Comparison of ENCODE assay signal across 18 cellular contexts in the genomic region with DNA sequence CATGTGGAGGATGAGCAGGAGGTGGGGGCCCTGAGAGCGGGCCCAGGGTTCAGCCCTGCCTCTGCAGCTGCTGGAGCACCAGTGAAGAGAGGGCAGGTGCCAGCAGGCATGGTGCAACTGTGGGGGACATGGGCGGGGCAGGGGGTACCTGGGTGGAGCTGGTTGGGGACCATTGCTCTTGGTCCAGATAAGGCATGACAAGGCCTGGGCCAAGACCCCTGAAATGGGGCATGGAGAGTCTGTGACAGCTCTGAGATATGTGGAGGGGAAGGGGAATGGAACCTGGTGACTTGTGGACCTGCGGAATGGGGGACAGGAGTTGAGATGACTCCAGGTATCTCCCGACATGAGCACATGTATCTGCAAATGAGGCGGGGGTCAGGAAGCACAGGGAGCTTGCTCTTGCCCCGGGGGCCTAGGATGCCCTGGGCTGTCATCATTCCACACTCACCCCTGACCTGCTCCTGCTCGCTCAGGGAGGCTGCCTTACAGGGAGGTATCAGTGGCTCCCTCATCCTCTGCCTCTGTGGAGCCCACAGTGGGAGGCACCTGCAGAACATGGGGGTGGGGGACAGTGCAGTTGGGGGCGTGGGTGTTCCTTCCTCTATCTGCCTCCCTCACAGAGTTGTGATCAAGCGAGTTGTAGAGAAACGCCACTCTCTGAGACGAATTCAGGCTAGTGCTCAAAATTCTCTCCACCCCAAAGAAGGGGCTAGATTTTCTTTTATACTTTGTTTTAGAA. TPM values are rescaled to one million over a fixed set of nuclear protein-coding genes. Genes with fewer than 3 reads are reported as not detected.
DNase-seq lines count a peak whose midpoint lies in the region; ATAC-seq, FAIRE-seq and TF ChIP-seq lines count a peak whose summit lies in the region.
"Had no signal": no experiment of that assay in that cellular context is flagged by ENCODE, and none has a peak within 500 bp of the region (broad histone marks: within the 10 kb centered on the region; RNA-seq: fewer than 3 reads in every experiment).

No MANE protein-coding gene starts in this region.

- intact Hi-C loops in K562 (cut with micrococcal nuclease) (no loop called here), PC-3 (cut with micrococcal nuclease) (no loop called here)

- H3K79me1 ChIP-seq in neuronal stem cell (ENCODE audit: low read depth, low read length) = no peaks in the 10 kb centered on the region

- no peaks in the 10 kb centered on the region for H3K9me3 Mint-ChIP-seq in activated T-cell treated with anti-CD3 and anti-CD28 coated beads, Interleukin-2, amount 50 U/mL, for 24 hours

- H3K4me1 Mint-ChIP-seq in activated T-cell treated with anti-CD3 and anti-CD28 coated beads, Interleukin-2, amount 50 U/mL, for 24 hours (ENCODE audit: low read depth) = peaks cover 38% of the 10 kb centered on the region

- H4K20me1 ChIP-seq in K562 (replicated peaks; ENCODE audit: control insufficient read depth, insufficient read depth, low read length) (no peaks in the 10 kb centered on the region), PC-3 (ENCODE audit: low read length) (no peaks in the 10 kb centered on the region)

- H3K4ac ChIP-seq in neuronal stem cell (ENCODE audit: low read length) = no peak overlapping the region

- no peak overlapping the region for H4K91ac ChIP-seq in neuronal stem cell (ENCODE audit: low read depth, low read length, poor library complexity)

- no peak overlapping the region for H3K14ac ChIP-seq in neuronal stem cell (ENCODE audit: low read length)

- BruUV-seq in K562 (replicated peaks; lab: Mats Ljungman, UMichigan) (no TSS peak), PC-3 (replicated peaks; lab: Mats Ljungman, UMichigan) (no TSS peak)

- H3K36me3 Mint-ChIP-seq in activated T-cell treated with anti-CD3 and anti-CD28 coated beads, Interleukin-2, amount 50 U/mL, for 24 hours (ENCODE audit: low read depth) = no peaks in the 10 kb centered on the region

- H2BK120ac ChIP-seq in neuronal stem cell (ENCODE audit: low read depth, low read length) = peak overlapping the region; percentile 66

- H3K27me3 ChIP-seq in HUES48 (ENCODE audit: control insufficient read depth, insufficient read depth, low read length) (0 out of 2 replicates have a peak, but pooled peaks cover 9% of the 10 kb centered on the region), K562 (ENCODE audit: control insufficient read depth in 2 of 2, insufficient read depth in 2 of 2, low read length in 2 of 2) (no peaks in the 10 kb centered on the region), neuronal stem cell (ENCODE audit: control insufficient read depth in 3 of 3, insufficient read depth in 3 of 3, low read depth in 1 of 3, low read length in 3 of 3) (no peaks in the 10 kb centered on the region), PC-3 (ENCODE audit: low read length) (0 out of 2 replicates have a peak, but pooled peaks cover 4% of the 10 kb centered on the region)

- no peak for FAIRE-seq in K562 (lab: Jason Lieb, UNC)
- FAIRE-seq: astrocyte had no signal

- in situ Hi-C loops in K562 (cut with MboI) = no loop called here

- H3K9me2 ChIP-seq in PC-3 (replicated peaks; ENCODE audit: low read length) = no peaks in the 10 kb centered on the region

- H3K9ac ChIP-seq in HUES48 (ENCODE audit: low read depth, low read length) (no peak overlapping the region), K562 (ENCODE audit: insufficient read depth in 1 of 2, low read depth in 2 of 2, low read length in 2 of 2) (peak overlapping the region; percentile 48 to 67), neuronal stem cell (ENCODE audit: low read depth, low read length, poor library complexity) (no peak overlapping the region), PC-3 (ENCODE audit: low read length) (no peak overlapping the region)

- DNase-seq in activated T-cell treated with anti-CD3 and anti-CD28 coated beads, Interleukin-2, amount 50 U/mL, for 24 hours = no peak
- DNase-seq in activated T-cell treated with anti-CD3 and anti-CD28 coated beads, Interleukin-2, amount 50 U/mL, for 48 hours = no peak
- DNase-seq in K562 (ENCODE audit: extremely low read depth in 1 of 4, low spot score in 3 of 4) = peak; percentile 70 to 82 (median 72)
- no peak for DNase-seq in neuronal stem cell (ENCODE audit: low spot score)
- DNase-seq in NCI-H510A (lab: John Stamatoyannopoulos, UW) = no peak
- no peak for DNase-seq in PC-3
- DNase-seq: dermis blood vessel endothelial cell; esophagus squamous epithelium; NCI-H187 treated with DMSO at 0.1 percent for 48 hours; NCI-H524 treated with DMSO at 0.1 percent for 48 hours; stimulated activated CD4-positive, alpha-beta T cell treated with anti-CD3 and anti-CD28 coated beads, Interleukin-2, amount 100 ng/mL, for 24 hours had no signal

- TF ChIP-seq POLR2A in K562 (conservative IDR thresholded peaks at IDR 0.05) = no peak

- H2BK15ac ChIP-seq in neuronal stem cell (ENCODE audit: low read length) = peak overlapping the region; percentile 69

- H3K36me3 ChIP-seq in HUES48 (ENCODE audit: control insufficient read depth, insufficient read depth, low read length) (no peaks in the 10 kb centered on the region), K562 (ENCODE audit: control insufficient read depth, insufficient read depth, low read length) (peaks cover 15% of the 10 kb centered on the region), neuronal stem cell (replicated peaks in 1 of 2; ENCODE audit: control insufficient read depth in 2 of 2, insufficient read depth in 2 of 2, low read length in 2 of 2) (no peaks in the 10 kb centered on the region), PC-3 (ENCODE audit: low read depth, low read length) (no peaks in the 10 kb centered on the region)
- H3K36me3 ChIP-seq: esophagus squamous epithelium, tibial nerve had no signal

- H3K18ac ChIP-seq in neuronal stem cell (ENCODE audit: low read length) = peak overlapping the region; percentile 84

- TF ChIP-seq EP300 in K562 (IDR thresholded peaks at IDR 0.05; ENCODE audit: low read length) = no peak

- H2AK5ac ChIP-seq in neuronal stem cell (ENCODE audit: low read depth, low read length) = peak overlapping the region; percentile 97

- H3K27me3 Mint-ChIP-seq in activated T-cell treated with anti-CD3 and anti-CD28 coated beads, Interleukin-2, amount 50 U/mL, for 24 hours = no peaks in the 10 kb centered on the region

- peak overlapping the region; percentile 68 for H3K4me2 ChIP-seq in K562 (ENCODE audit: insufficient read depth, low read length)
- H3K4me2 ChIP-seq in neuronal stem cell (ENCODE audit: insufficient read depth, low read length, poor library complexity, severe bottlenecking) = no peak overlapping the region
- no peak overlapping the region for H3K4me2 ChIP-seq in PC-3 (ENCODE audit: low read length)

- H3K9me3 ChIP-seq in HUES48 (ENCODE audit: control insufficient read depth, insufficient read depth, low read length) (no peaks in the 10 kb centered on the region), K562 (replicated peaks; ENCODE audit: control insufficient read depth, insufficient read depth, low read depth, low read length) (peaks cover 6% of the 10 kb centered on the region), neuronal stem cell (replicated peaks in 1 of 2; ENCODE audit: control insufficient read depth in 2 of 2, insufficient read depth in 1 of 2, low read depth in 1 of 2, low read length in 2 of 2) (peaks cover 0 to 3% of the 10 kb centered on the region in 2 donors), PC-3 (ENCODE audit: low read length) (no peaks in the 10 kb centered on the region)
- H3K9me3 ChIP-seq: esophagus squamous epithelium, tibial nerve had no signal

- TF ChIP-seq RAD21 in K562 (CRISPR knock-in tag; conservative IDR thresholded peaks at IDR 0.05 in 1 of 2, IDR thresholded peaks at IDR 0.05 in 1 of 2) = no peak

- no peak overlapping the region for H4K8ac ChIP-seq in neuronal stem cell (ENCODE audit: low read depth, low read length)

- no peaks in the 10 kb centered on the region for H3F3A ChIP-seq in PC-3 (ENCODE audit: low read length, unreplicated experiment)

- H3K27ac Mint-ChIP-seq in activated T-cell treated with anti-CD3 and anti-CD28 coated beads, Interleukin-2, amount 50 U/mL, for 24 hours = peak overlapping the region; percentile 55

- H3K23ac ChIP-seq in neuronal stem cell (ENCODE audit: low read depth, low read length, poor library complexity) = peak overlapping the region; percentile 94

- no peak overlapping the region for H2BK5ac ChIP-seq in neuronal stem cell (ENCODE audit: low read length)

- H3K4me3 Mint-ChIP-seq in activated T-cell treated with anti-CD3 and anti-CD28 coated beads, Interleukin-2, amount 50 U/mL, for 24 hours = no peak overlapping the region

- WGBS in K562 (ENCODE audit: insufficient coverage, low coverage, missing lambda C conversion rate) = 14% methylated on average over 9 of the region's 11 CpGs
- WGBS in neuronal stem cell (ENCODE audit: extremely low coverage in 2 of 2, insufficient read length in 2 of 2, insufficient replicate concordance in 1 of 2), 2 donors = no CpG with 5 or more reads among the region's 11 CpGs

- H2AFZ ChIP-seq in K562 (ENCODE audit: low read depth, low read length) (no peak overlapping the region), neuronal stem cell (ENCODE audit: low read length) (no peak overlapping the region), PC-3 (ENCODE audit: low read length) (no peak overlapping the region)
- H2AFZ ChIP-seq: PC-9 had no signal

- H3K4me1 ChIP-seq in HUES48 (ENCODE audit: control insufficient read depth, insufficient read depth, low read length) = peaks cover 53% of the 10 kb centered on the region
- peaks cover 65 to 68% of the 10 kb centered on the region in 2 experiments for H3K4me1 ChIP-seq in K562 (replicated peaks in 1 of 2; ENCODE audit: control insufficient read depth in 2 of 2, insufficient read depth in 2 of 2, low read length in 2 of 2)
- peaks cover 35 to 52% of the 10 kb centered on the region in 2 donors for H3K4me1 ChIP-seq in neuronal stem cell (ENCODE audit: control insufficient read depth in 2 of 2, insufficient read depth in 1 of 2, low read depth in 1 of 2, low read length in 2 of 2)
- peaks cover 6% of the 10 kb centered on the region; the same call in 1 of the 2 replicates for H3K4me1 ChIP-seq in PC-3 (ENCODE audit: insufficient read depth, low read length)

- TF ChIP-seq CTCF in K562 (IDR thresholded peaks at IDR 0.05 in 2 of 3, conservative IDR thresholded peaks at IDR 0.05 in 1 of 3; ENCODE audit: insufficient read depth in 2 of 3, low read depth in 1 of 3, low read length in 3 of 3) (no peak), PC-3 (conservative IDR thresholded peaks at IDR 0.05; ENCODE audit: low read depth, low read length) (no peak)

- POLR2A ChIA-PET in K562 (lab: Yijun Ruan, JAX) (interaction anchor here (0.7 to 1.6 kb wide), 4 partner anchors 9 to 99 kb away, joined by 3 to 7 read pairs (median 4); no protein-coding TSS in a partner anchor), PC-3 (lab: Charles Lee; ENCODE audit: unreplicated experiment) (no interaction called here)

- CTCF ChIA-PET in K562 (lab: Yijun Ruan, JAX; ENCODE audit: low intra/inter-chr PET ratio) (no interaction called here), PC-3 (lab: Charles Lee) (interaction anchor here (0.6 kb wide), 1 partner anchor 73 kb away, joined by 3 read pairs; no protein-coding TSS in a partner anchor)

- H3K4me3 ChIP-seq in HUES48 (ENCODE audit: low read depth, low read length) (no peak overlapping the region), K562 (no peak overlapping the region), neuronal stem cell (ENCODE audit: low read length in 2 of 2) (no peak overlapping the region), PC-3 (ENCODE audit: low read length) (no peak overlapping the region)
- H3K4me3 ChIP-seq: PC-9, tibial nerve had no signal

- peak; percentile 54 for ATAC-seq in K562
- ATAC-seq in HG02970 (IDR thresholded peaks at IDR 0.05; ENCODE audit: low FRiP score, unreplicated experiment) = no peak
- ATAC-seq in PC-3 = no peak

- H3K27ac ChIP-seq in HUES48 (ENCODE audit: low read depth, low read length) (peak overlapping the region; percentile 71), K562 (ENCODE audit: extremely low read depth, low read depth, low read length) (peak overlapping the region; percentile 70), neuronal stem cell (replicated peaks; ENCODE audit: low read length) (no peak overlapping the region), PC-3 (ENCODE audit: low read length) (no peak overlapping the region)
- H3K27ac ChIP-seq: esophagus squamous epithelium, PC-9, tibial nerve had no signal

- H2BK12ac ChIP-seq in neuronal stem cell (ENCODE audit: low read length) = peak overlapping the region; percentile 99

- no peaks in the 10 kb centered on the region for H3K9me1 ChIP-seq in K562 (ENCODE audit: control insufficient read depth, insufficient read depth, low read length)

- H3K79me2 ChIP-seq in K562 (ENCODE audit: control insufficient read depth, insufficient read depth, low read length) (peaks cover 23% of the 10 kb centered on the region), PC-3 (ENCODE audit: low read length) (no peaks in the 10 kb centered on the region)

RNA-seq across cellular contexts. Expression of a gene that starts 40.2 kb away (rescaled TPM):
- total RNA-seq in K562 (2011; cell fraction: chromatin; rRNA removed; ENCODE audit: low replicate concordance) = not detected in 2 replicates
- total RNA-seq in K562 (2011; cell fraction: nucleolus; rRNA removed) = 0.17 TPM in 1 of 2 replicates, not detected in the other
- total RNA-seq in K562 (2011; cell fraction: nucleoplasm; rRNA removed) = not detected in 2 replicates
- total RNA-seq in K562 (2014; rRNA removed) (not detected in 2 replicates), K562 (2014; rRNA removed; fragmentation: Illumina TruSeq; extraction: Trizol) (not detected in 2 replicates), K562 (2015; rRNA removed; fragmentation: Illumina TruSeq; extraction: Trizol) (not detected in 2 replicates), K562 (2021) (not detected in 2 replicates), PC-3 (2014; rRNA removed) (not detected in 2 replicates)
- polyA plus RNA-seq in K562 (2011; rRNA removed) (not detected in 2 replicates), K562 (2014; fragmentation: Illumina TruSeq; extraction: Trizol) (not detected in 2 replicates), K562 (2014; fragmentation: Nextera tagmentation; extraction: Ambion mirVana) (not detected), K562 (2014; rRNA removed) (not detected in 2 replicates)
- polyA plus RNA-seq in K562 (2011; cell fraction: cytosol; rRNA removed) = not detected in 2 replicates
- not detected in 2 replicates for polyA plus RNA-seq in K562 (2011; cell fraction: nucleus; rRNA removed)
- polyA plus RNA-seq in K562 (2012) = not detected in 2 replicates
- not detected in 2 replicates for polyA minus RNA-seq in K562 (2011; rRNA and poly(A)+ RNA removed)
- not detected in 2 replicates for polyA minus RNA-seq in K562 (2011; cell fraction: cytosol; rRNA and poly(A)+ RNA removed)
- polyA minus RNA-seq in K562 (2011; cell fraction: nucleus; rRNA and poly(A)+ RNA removed) = not detected in 2 replicates
- polyA plus RNA-seq in neuronal stem cell (2013, experiment 1 of 2) = not detected
- not detected for polyA plus RNA-seq in neuronal stem cell (2013, experiment 2 of 2)
- total RNA-seq: astrocyte, MCF 10A, myocyte, PC-9, tibial nerve had no signal

RNA-seq across cellular contexts. Expression of a gene that starts 57.5 kb away (rescaled TPM):
- total RNA-seq in K562 (2011; cell fraction: chromatin; rRNA removed; ENCODE audit: low replicate concordance) = 88.6 and 104 TPM in 2 replicates
- total RNA-seq in K562 (2011; cell fraction: nucleolus; rRNA removed) = 92.8 and 99.1 TPM in 2 replicates
- total RNA-seq in K562 (2011; cell fraction: nucleoplasm; rRNA removed) = 114 and 121 TPM in 2 replicates
- 114 and 140 TPM in 2 replicates for total RNA-seq in K562 (2014; rRNA removed)
- 79.1 and 79.9 TPM in 2 replicates for total RNA-seq in K562 (2014; rRNA removed; fragmentation: Illumina TruSeq; extraction: Trizol)
- 101 and 106 TPM in 2 replicates for total RNA-seq in K562 (2015; rRNA removed; fragmentation: Illumina TruSeq; extraction: Trizol)
- total RNA-seq in K562 (2021) = 101 and 104 TPM in 2 replicates
- polyA plus RNA-seq in K562 (2011; rRNA removed) = 61.4 and 64.4 TPM in 2 replicates
- polyA plus RNA-seq in K562 (2011; cell fraction: cytosol; rRNA removed) = 55.7 and 67.4 TPM in 2 replicates
- 37.3 and 40.7 TPM in 2 replicates for polyA plus RNA-seq in K562 (2011; cell fraction: nucleus; rRNA removed)
- polyA plus RNA-seq in K562 (2012) = 67.7 and 78.4 TPM in 2 replicates
- 74.6 and 88.8 TPM in 2 replicates for polyA plus RNA-seq in K562 (2014; fragmentation: Illumina TruSeq; extraction: Trizol)
- polyA plus RNA-seq in K562 (2014; fragmentation: Nextera tagmentation; extraction: Ambion mirVana) = 100 to 1,000 TPM in 1 of 2 experiments, 10 to 100 TPM in 1; 98.2 to 107 TPM
- 127 and 155 TPM in 2 replicates for polyA plus RNA-seq in K562 (2014; rRNA removed)
- polyA minus RNA-seq in K562 (2011; rRNA and poly(A)+ RNA removed) = 83.8 and 87.5 TPM in 2 replicates
- polyA minus RNA-seq in K562 (2011; cell fraction: cytosol; rRNA and poly(A)+ RNA removed) = 34.3 and 38.4 TPM in 2 replicates
- 36.9 and 58.9 TPM in 2 replicates for polyA minus RNA-seq in K562 (2011; cell fraction: nucleus; rRNA and poly(A)+ RNA removed)
- 118 TPM for polyA plus RNA-seq in neuronal stem cell (2013, experiment 1 of 2)
- polyA plus RNA-seq in neuronal stem cell (2013, experiment 2 of 2) = 125 TPM
- 271 and 304 TPM in 2 replicates for total RNA-seq in PC-3 (2014; rRNA removed)

Comparison
In these comparisons a context has a peak if more than half of its experiments do, and no peak if none do; other contexts are left out.
1. DNase-seq: peak in K562 (4 of 4); none in activated T-cell treated with anti-CD3 and anti-CD28 coated beads, Interleukin-2, amount 50 U/mL, for 24 hours (single experiment), activated T-cell treated with anti-CD3 and anti-CD28 coated beads, Interleukin-2, amount 50 U/mL, for 48 hours (0 of 2), neuronal stem cell (single experiment), NCI-H510A (single experiment) and PC-3 (single experiment).
2. H3K27ac ChIP-seq: peak in HUES48 (single experiment) and K562 (single experiment); none in neuronal stem cell (single experiment) and PC-3 (single experiment).
3. H3K9ac ChIP-seq: peak in K562 (2 of 2); none in HUES48 (single experiment), neuronal stem cell (single experiment) and PC-3 (single experiment).